Comparison of ENCODE assay signal across 1 cellular context in genomic region chr4:18932940-18933339, GRCh38.
TF ChIP-seq lines count a peak whose summit lies in the region.

No MANE protein-coding gene starts in this region.

TF ChIP-seq in SK-N-SH treated with all-trans-retinoic acid at 6 μM for 48 hours, 23 proteins besides CTCF, POLR2A, EP300 and RAD21 (continued from another document):
- TF ChIP-seq PATZ1 (CRISPR knock-in tag; IDR thresholded peaks at IDR 0.05; ENCODE audit: borderline replicate concordance) (no peak), ZNF565 (CRISPR knock-in tag; conservative IDR thresholded peaks at IDR 0.05; ENCODE audit: low read depth) (no peak)
- TF ChIP-seq, protein P1, sequence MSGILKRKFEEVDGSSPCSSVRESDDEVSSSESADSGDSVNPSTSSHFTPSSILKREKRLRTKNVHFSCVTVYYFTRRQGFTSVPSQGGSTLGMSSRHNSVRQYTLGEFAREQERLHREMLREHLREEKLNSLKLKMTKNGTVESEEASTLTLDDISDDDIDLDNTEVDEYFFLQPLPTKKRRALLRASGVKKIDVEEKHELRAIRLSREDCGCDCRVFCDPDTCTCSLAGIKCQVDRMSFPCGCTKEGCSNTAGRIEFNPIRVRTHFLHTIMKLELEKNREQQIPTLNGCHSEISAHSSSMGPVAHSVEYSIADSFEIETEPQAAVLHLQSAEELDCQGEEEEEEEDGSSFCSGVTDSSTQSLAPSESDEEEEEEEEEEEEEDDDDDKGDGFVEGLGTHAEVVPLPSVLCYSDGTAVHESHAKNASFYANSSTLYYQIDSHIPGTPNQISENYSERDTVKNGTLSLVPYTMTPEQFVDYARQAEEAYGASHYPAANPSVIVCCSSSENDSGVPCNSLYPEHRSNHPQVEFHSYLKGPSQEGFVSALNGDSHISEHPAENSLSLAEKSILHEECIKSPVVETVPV (CRISPR knock-in tag; IDR thresholded peaks at IDR 0.05): no peak
